Comparison of ENCODE assay signal across 1 cellular context in genomic region chr22:41285820-41286638, GRCh38.
TF ChIP-seq lines count a peak whose summit lies in the region.

TSS of gene RANGAP1 (minus strand) at chr22:41286187. CDS start at chr22:41281044, 5,143 bp downstream.

TF ChIP-seq in K562, 482 proteins besides CTCF, POLR2A, EP300 and RAD21 (continued from another document and continues in another):
- TF ChIP-seq ZNF407 (IDR thresholded peaks at IDR 0.05; ENCODE audit: low read depth) (no peak), ZBTB26 (CRISPR knock-in tag; IDR thresholded peaks at IDR 0.05) (no peak), MYC (IDR thresholded peaks at IDR 0.05; ENCODE audit: low read depth, low read length) (peak; percentile 96), MYC (CRISPR knock-in tag; IDR thresholded peaks at IDR 0.05; ENCODE audit: borderline replicate concordance, low read depth) (peak; percentile 92), KDM4B (IDR thresholded peaks at IDR 0.05; ENCODE audit: borderline replicate concordance in 2 of 2, low read depth in 1 of 2) (no peak), ZNF239 (CRISPR knock-in tag; IDR thresholded peaks at IDR 0.05) (no peak), ZZZ3 (IDR thresholded peaks at IDR 0.05) (no peak), HBP1 (CRISPR knock-in tag; IDR thresholded peaks at IDR 0.05) (no peak), KHSRP (IDR thresholded peaks at IDR 0.05) (no peak), TFAP4 (CRISPR knock-in tag; IDR thresholded peaks at IDR 0.05; ENCODE audit: borderline replicate concordance) (peak; percentile 82), ZKSCAN8 (CRISPR knock-in tag; IDR thresholded peaks at IDR 0.05) (peak; percentile 65; the same call in 1 of the 2 replicates), NFRKB (IDR thresholded peaks at IDR 0.05; ENCODE audit: low read depth) (0 out of 2 replicates have a peak, but pooled peaks have one; percentile 31), ZNF282 (CRISPR knock-in tag; IDR thresholded peaks at IDR 0.05) (no peak), L3MBTL2 (IDR thresholded peaks at IDR 0.05) (peak; percentile 85), TAF9B (IDR thresholded peaks at IDR 0.05; ENCODE audit: partially characterized antibody) (no peak), RFX5 (IDR thresholded peaks at IDR 0.05; ENCODE audit: low read depth, low read length) (no peak), ARNT (IDR thresholded peaks at IDR 0.05) (no peak), POLR3A (IDR thresholded peaks at IDR 0.05; ENCODE audit: borderline replicate concordance, extremely low read depth, insufficient read depth, insufficient read length) (no peak), TAL1 (IDR thresholded peaks at IDR 0.05) (no peak), ZFX (CRISPR knock-in tag; IDR thresholded peaks at IDR 0.05) (peak; percentile 83), U2AF2 (optimal IDR thresholded peaks at IDR 0.05; ENCODE audit: low read depth, low read length) (no peak), KAT7 (CRISPR knock-in tag; IDR thresholded peaks at IDR 0.05; ENCODE audit: borderline replicate concordance) (no peak; the same call in 1 of the 2 replicates), ZC3H8 (IDR thresholded peaks at IDR 0.05) (no peak), KAT2B (IDR thresholded peaks at IDR 0.05; ENCODE audit: low read depth, low read length) (no peak), NKRF (IDR thresholded peaks at IDR 0.05; ENCODE audit: borderline replicate concordance) (peak; percentile 92), NR2F6 (CRISPR knock-in tag; IDR thresholded peaks at IDR 0.05) (no peak), YY1 (IDR thresholded peaks at IDR 0.05; ENCODE audit: borderline replicate concordance in 1 of 3, control insufficient read depth in 1 of 3, extremely low read depth in 1 of 3, insufficient read depth in 3 of 3, insufficient read length in 1 of 3, insufficient replicate concordance in 2 of 3, low read depth in 1 of 3, low read length in 2 of 3) (peak; percentile 41 to 93 (median 87)), ZMIZ1 (IDR thresholded peaks at IDR 0.05; ENCODE audit: low read depth in 2 of 2, low read length in 2 of 2) (no peak), SREBF2 (CRISPR knock-in tag; IDR thresholded peaks at IDR 0.05) (no peak), CREB3 (tag; conservative IDR thresholded peaks at IDR 0.05; ENCODE audit: low read depth) (no peak), HIVEP1 (CRISPR knock-in tag; IDR thresholded peaks at IDR 0.05) (no peak), ZNF121 (CRISPR knock-in tag; conservative IDR thresholded peaks at IDR 0.05) (no peak), ZNF146 (CRISPR knock-in tag; IDR thresholded peaks at IDR 0.05; ENCODE audit: unreplicated experiment) (no peak), BRD9 (IDR thresholded peaks at IDR 0.05; ENCODE audit: low read depth, partially characterized antibody) (no peak), ARID1B (IDR thresholded peaks at IDR 0.05) (no peak), ZNF140 (CRISPR knock-in tag; IDR thresholded peaks at IDR 0.05) (no peak), MXD1 (CRISPR knock-in tag; IDR thresholded peaks at IDR 0.05; ENCODE audit: borderline replicate concordance, poor library complexity, severe bottlenecking) (peak; percentile 35), CREM (IDR thresholded peaks at IDR 0.05; ENCODE audit: low read depth) (peak; percentile 89), FOXK2 (conservative IDR thresholded peaks at IDR 0.05 in 1 of 2, IDR thresholded peaks at IDR 0.05 in 1 of 2; ENCODE audit: low read depth in 2 of 2) (peak; percentile 24 to 77; a peak in 3 of 4 replicates), CREBBP (IDR thresholded peaks at IDR 0.05; ENCODE audit: low read depth, low read length) (no peak), SNIP1 (IDR thresholded peaks at IDR 0.05; ENCODE audit: low read depth) (no peak), KLF10 (CRISPR knock-in tag; IDR thresholded peaks at IDR 0.05) (no peak), DACH1 (IDR thresholded peaks at IDR 0.05; ENCODE audit: partially characterized antibody) (no peak), OTX1 (CRISPR knock-in tag; IDR thresholded peaks at IDR 0.05) (no peak), ETV1 (tag; conservative IDR thresholded peaks at IDR 0.05; ENCODE audit: low read depth) (no peak; the same call in 1 of the 2 replicates), GABPB2 (CRISPR knock-in tag; conservative IDR thresholded peaks at IDR 0.05) (no peak), RBM15 (IDR thresholded peaks at IDR 0.05; ENCODE audit: insufficient read depth, low read length) (no peak), DNMT1 (IDR thresholded peaks at IDR 0.05) (no peak), CSDE1 (IDR thresholded peaks at IDR 0.05) (no peak)
